8 cellular contexts compared by ENCODE assay signal in the genomic region with DNA sequence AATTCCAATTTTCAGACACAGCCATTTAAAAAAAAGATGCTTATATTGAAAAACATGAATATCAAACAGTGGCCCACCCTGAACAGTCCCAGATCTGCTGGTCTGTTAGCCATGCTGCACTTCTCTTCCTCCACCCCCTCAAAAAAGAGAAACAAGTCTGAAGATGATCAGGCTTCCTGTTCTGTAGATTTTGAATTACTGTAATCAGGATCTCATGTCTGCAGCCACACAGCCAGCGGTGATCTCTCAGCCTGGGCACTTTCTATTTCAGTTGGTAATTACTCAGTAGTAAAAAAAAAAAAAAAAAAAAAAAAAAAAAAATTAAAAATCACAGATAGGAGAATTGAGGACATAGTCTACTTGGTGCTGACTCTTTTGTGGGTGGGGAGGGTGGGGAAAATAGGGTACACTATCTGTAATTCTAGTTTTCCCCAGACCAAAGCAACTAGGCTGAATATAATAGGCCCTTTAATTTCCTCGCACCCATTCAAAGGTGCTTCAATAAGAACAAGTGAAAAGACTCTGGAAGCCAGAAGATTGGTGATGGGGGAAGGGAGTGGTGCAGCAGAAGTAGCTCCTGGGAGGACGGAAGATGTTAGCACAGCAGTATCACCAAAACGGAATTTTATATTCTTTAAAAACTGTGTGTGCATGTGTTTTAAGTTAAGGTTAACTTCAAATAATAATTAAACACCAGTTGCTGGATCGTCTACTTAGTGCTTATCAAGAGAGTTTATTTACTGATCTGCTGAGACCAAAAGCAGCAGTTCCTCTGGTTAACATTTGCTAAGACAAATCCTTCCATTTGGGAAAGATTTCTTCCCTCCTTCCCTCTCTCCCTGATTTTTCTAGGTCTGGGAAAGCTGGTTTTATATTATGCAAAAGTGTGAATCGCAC. TPM values are rescaled to one million over a fixed set of nuclear protein-coding genes. Genes with fewer than 3 reads are reported as not detected.
DNase-seq lines count a peak whose midpoint lies in the region; ATAC-seq and TF ChIP-seq lines count a peak whose summit lies in the region.

No MANE protein-coding gene starts in this region.

- DNase-seq in COLO829 (ENCODE audit: low spot score) (peak; percentile 28), iris pigment epithelial cell (ENCODE audit: low read depth) (peak; percentile 24), uterus (no peak), retina (no peak), gastrocnemius medialis (no peak)
- DNase-seq in activated CD8-positive, alpha-beta T cell treated with anti-CD3 and anti-CD28 coated beads for 36 hours: peak; percentile 78

- peak overlapping the region; percentile 62 for H3K4me3 Mint-ChIP-seq in activated CD8-positive, alpha-beta T cell treated with anti-CD3 and anti-CD28 coated beads for 36 hours

- peak overlapping the region; percentile 93 for H3K27ac Mint-ChIP-seq in activated CD8-positive, alpha-beta T cell treated with anti-CD3 and anti-CD28 coated beads for 36 hours

- TF ChIP-seq CTCF in activated CD8-positive, alpha-beta T cell treated with anti-CD3 and anti-CD28 coated beads for 36 hours (IDR thresholded peaks at IDR 0.05): no peak
- TF ChIP-seq CTCF in uterus (IDR thresholded peaks at IDR 0.05) (no peak), gastrocnemius medialis (IDR thresholded peaks at IDR 0.05 in 4 of 5, conservative IDR thresholded peaks at IDR 0.05 in 1 of 5) (no peak)

- peaks cover 32% of the 10 kb centered on the region for H3K4me1 Mint-ChIP-seq in activated CD8-positive, alpha-beta T cell treated with anti-CD3 and anti-CD28 coated beads for 36 hours (ENCODE audit: low read depth)

- no peaks in the 10 kb centered on the region for H3K36me3 Mint-ChIP-seq in activated CD8-positive, alpha-beta T cell treated with anti-CD3 and anti-CD28 coated beads for 36 hours (ENCODE audit: low read depth)

- H3K27me3 ChIP-seq in uterus (no peaks in the 10 kb centered on the region), gastrocnemius medialis (no peaks in the 10 kb centered on the region)

- ATAC-seq in GM19438 (IDR thresholded peaks at IDR 0.05; ENCODE audit: low read depth, unreplicated experiment) (peak; percentile 49), HG03460 (IDR thresholded peaks at IDR 0.05; ENCODE audit: unreplicated experiment) (peak; percentile 63), gastrocnemius medialis (no peak)
- peak; percentile 70 for ATAC-seq in activated CD8-positive, alpha-beta T cell treated with anti-CD3 and anti-CD28 coated beads for 36 hours

- POLR2A ChIA-PET in activated CD8-positive, alpha-beta T cell treated with anti-CD3 and anti-CD28 coated beads for 36 hours (lab: Charles Lee): interaction anchor here (1.2 to 1.7 kb wide), 4 partner anchors 20 to 47 kb away, joined by 3 to 7 read pairs (median 4); partner anchors contain the start of gene SPRY1

- no peaks in the 10 kb centered on the region for H3K27me3 Mint-ChIP-seq in activated CD8-positive, alpha-beta T cell treated with anti-CD3 and anti-CD28 coated beads for 36 hours

- intact Hi-C loops in activated CD8-positive, alpha-beta T cell treated with anti-CD3 and anti-CD28 coated beads for 36 hours (cut with micrococcal nuclease): loop anchor here (2.0 to 5.0 kb wide), 3 partner anchors 23 to 45 kb away; no protein-coding TSS in a partner anchor
- intact Hi-C loops in uterus (cut with DNase I; ENCODE audit: low total_unique reads) (no loop called here), gastrocnemius medialis (cut with DNase I; ENCODE audit: low total_unique reads) (no loop called here)

- CTCF ChIA-PET in activated CD8-positive, alpha-beta T cell treated with anti-CD3 and anti-CD28 coated beads for 36 hours (lab: Charles Lee): interaction anchor here (2.1 kb wide), 1 partner anchor 22 kb away, joined by 7 read pairs; no protein-coding TSS in a partner anchor

- H3K9me3 ChIP-seq in uterus (no peaks in the 10 kb centered on the region), gastrocnemius medialis (no peaks in the 10 kb centered on the region)

- H3K27ac ChIP-seq in uterus (peak overlapping the region; percentile 47 to 53), gastrocnemius medialis (peak overlapping the region in 2 of 4 donors; percentile 22 to 28)

- no peak overlapping the region for H3K4me3 ChIP-seq in uterus
- H3K4me3 ChIP-seq in gastrocnemius medialis: peak overlapping the region in 1 of 4 donors; percentile 15

- no peaks in the 10 kb centered on the region for H3K9me3 Mint-ChIP-seq in activated CD8-positive, alpha-beta T cell treated with anti-CD3 and anti-CD28 coated beads for 36 hours

- H3K36me3 ChIP-seq in uterus (no peaks in the 10 kb centered on the region), gastrocnemius medialis (no peaks in the 10 kb centered on the region)

- TF ChIP-seq POLR2A in uterus (IDR thresholded peaks at IDR 0.05) (no peak), gastrocnemius medialis (IDR thresholded peaks at IDR 0.05) (no peak)

- H3K4me1 ChIP-seq in uterus (no peaks in the 10 kb centered on the region), gastrocnemius medialis (peaks cover 6 to 8% of the 10 kb centered on the region in 2 donors)

- in situ Hi-C loops in gastrocnemius medialis (cut with MboI; ENCODE audit: low sequenced_read_pairs in 4 of 4): no loop called here

RNA-seq across cellular contexts. Expression of gene SPRY1, which starts 47.1 kb away (rescaled TPM):
- total RNA-seq in activated CD8-positive, alpha-beta T cell treated with anti-CD3 and anti-CD28 coated beads for 36 hours: 100 to 1,000 TPM; 137 to 144 TPM
- 100 to 1,000 TPM in 3 of 4 donors, 10 to 100 TPM in 1; 34.8 to 198 (median 170) TPM for total RNA-seq in uterus
- 10 to 100 TPM; 32.8 to 72.2 (median 50.9) TPM for total RNA-seq in gastrocnemius medialis

Comparison
In these comparisons a context has a peak if more than half of its experiments do, and no peak if none do; other contexts are left out.
1. DNase-seq: peak in COLO829 (single experiment), activated CD8-positive, alpha-beta T cell treated with anti-CD3 and anti-CD28 coated beads for 36 hours (single experiment) and iris pigment epithelial cell (single experiment); none in uterus (0 of 2), retina (single experiment) and gastrocnemius medialis (0 of 2).
2. ATAC-seq: peak in GM19438 (single experiment), HG03460 (single experiment) and activated CD8-positive, alpha-beta T cell treated with anti-CD3 and anti-CD28 coated beads for 36 hours (single experiment); none in gastrocnemius medialis (0 of 2).